1 cellular context compared by ENCODE assay signal in the genomic region with DNA sequence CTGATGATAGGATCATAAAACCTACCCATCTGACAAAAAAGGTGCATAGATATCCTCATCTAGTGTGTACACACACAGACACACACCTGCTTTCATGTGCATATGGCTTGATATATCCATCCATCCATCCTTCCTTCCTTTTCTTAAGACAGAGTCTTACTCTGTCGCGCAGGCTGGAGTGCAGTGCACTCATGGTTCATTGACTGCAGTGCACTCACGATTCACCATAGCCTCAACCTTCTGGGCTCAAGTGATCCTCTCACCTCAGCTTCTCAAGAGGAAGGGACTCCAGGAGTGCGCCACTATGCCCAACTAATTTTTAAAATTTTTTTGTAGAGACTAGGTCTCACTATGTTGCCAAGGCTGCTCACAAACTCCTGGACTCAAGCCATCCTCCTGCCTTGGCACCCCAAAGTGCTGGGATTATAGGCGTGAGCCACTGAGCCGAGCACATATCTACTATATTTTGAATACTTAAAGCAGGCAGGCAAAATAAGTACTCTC.
TF ChIP-seq lines count a peak whose summit lies in the region.

No MANE protein-coding gene starts in this region.

TF ChIP-seq in WTC11, 78 proteins besides CTCF, POLR2A, EP300 and RAD21:
- TF ChIP-seq TCF7 (CRISPR knock-in tag; IDR thresholded peaks at IDR 0.05; ENCODE audit: low read depth) (no peak), ZNF263 (CRISPR knock-in tag; IDR thresholded peaks at IDR 0.05; ENCODE audit: low read depth) (no peak), KAT7 (CRISPR knock-in tag; IDR thresholded peaks at IDR 0.05; ENCODE audit: borderline replicate concordance) (no peak), GTF2I (CRISPR knock-in tag; conservative IDR thresholded peaks at IDR 0.05) (no peak), NR2C2 (CRISPR knock-in tag; IDR thresholded peaks at IDR 0.05) (no peak), ELF4 (CRISPR knock-in tag; IDR thresholded peaks at IDR 0.05; ENCODE audit: low read depth) (no peak), CREB1 (CRISPR knock-in tag; IDR thresholded peaks at IDR 0.05) (no peak), GABPB1 (CRISPR knock-in tag; IDR thresholded peaks at IDR 0.05) (no peak), ZNF121 (CRISPR knock-in tag; IDR thresholded peaks at IDR 0.05) (no peak)
- TF ChIP-seq, protein P1, sequence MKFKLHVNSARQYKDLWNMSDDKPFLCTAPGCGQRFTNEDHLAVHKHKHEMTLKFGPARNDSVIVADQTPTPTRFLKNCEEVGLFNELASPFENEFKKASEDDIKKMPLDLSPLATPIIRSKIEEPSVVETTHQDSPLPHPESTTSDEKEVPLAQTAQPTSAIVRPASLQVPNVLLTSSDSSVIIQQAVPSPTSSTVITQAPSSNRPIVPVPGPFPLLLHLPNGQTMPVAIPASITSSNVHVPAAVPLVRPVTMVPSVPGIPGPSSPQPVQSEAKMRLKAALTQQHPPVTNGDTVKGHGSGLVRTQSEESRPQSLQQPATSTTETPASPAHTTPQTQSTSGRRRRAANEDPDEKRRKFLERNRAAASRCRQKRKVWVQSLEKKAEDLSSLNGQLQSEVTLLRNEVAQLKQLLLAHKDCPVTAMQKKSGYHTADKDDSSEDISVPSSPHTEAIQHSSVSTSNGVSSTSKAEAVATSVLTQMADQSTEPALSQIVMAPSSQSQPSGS (CRISPR knock-in tag; IDR thresholded peaks at IDR 0.05; ENCODE audit: borderline replicate concordance, low read depth), result no peak
- TF ChIP-seq, protein P2, sequence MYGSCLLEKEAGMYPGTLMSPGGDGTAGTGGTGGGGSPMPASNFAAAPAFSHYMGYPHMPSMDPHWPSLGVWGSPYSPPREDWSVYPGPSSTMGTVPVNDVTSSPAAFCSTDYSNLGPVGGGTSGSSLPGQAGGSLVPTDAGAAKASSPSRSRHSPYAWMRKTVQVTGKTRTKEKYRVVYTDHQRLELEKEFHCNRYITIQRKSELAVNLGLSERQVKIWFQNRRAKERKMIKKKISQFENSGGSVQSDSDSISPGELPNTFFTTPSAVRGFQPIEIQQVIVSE (CRISPR knock-in tag; IDR thresholded peaks at IDR 0.05; ENCODE audit: borderline replicate concordance), result no peak
- TF ChIP-seq, protein P3, sequence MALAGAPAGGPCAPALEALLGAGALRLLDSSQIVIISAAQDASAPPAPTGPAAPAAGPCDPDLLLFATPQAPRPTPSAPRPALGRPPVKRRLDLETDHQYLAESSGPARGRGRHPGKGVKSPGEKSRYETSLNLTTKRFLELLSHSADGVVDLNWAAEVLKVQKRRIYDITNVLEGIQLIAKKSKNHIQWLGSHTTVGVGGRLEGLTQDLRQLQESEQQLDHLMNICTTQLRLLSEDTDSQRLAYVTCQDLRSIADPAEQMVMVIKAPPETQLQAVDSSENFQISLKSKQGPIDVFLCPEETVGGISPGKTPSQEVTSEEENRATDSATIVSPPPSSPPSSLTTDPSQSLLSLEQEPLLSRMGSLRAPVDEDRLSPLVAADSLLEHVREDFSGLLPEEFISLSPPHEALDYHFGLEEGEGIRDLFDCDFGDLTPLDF (CRISPR knock-in tag; IDR thresholded peaks at IDR 0.05), result no peak
- TF ChIP-seq, protein P4, sequence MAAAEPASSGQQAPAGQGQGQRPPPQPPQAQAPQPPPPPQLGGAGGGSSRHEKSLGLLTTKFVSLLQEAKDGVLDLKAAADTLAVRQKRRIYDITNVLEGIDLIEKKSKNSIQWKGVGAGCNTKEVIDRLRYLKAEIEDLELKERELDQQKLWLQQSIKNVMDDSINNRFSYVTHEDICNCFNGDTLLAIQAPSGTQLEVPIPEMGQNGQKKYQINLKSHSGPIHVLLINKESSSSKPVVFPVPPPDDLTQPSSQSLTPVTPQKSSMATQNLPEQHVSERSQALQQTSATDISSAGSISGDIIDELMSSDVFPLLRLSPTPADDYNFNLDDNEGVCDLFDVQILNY (CRISPR knock-in tag; IDR thresholded peaks at IDR 0.05), result no peak
TF ChIP-seq in WTC11: peak in this region for 0.
